ENCODE assay signal across 17 cellular contexts in the genomic region with DNA sequence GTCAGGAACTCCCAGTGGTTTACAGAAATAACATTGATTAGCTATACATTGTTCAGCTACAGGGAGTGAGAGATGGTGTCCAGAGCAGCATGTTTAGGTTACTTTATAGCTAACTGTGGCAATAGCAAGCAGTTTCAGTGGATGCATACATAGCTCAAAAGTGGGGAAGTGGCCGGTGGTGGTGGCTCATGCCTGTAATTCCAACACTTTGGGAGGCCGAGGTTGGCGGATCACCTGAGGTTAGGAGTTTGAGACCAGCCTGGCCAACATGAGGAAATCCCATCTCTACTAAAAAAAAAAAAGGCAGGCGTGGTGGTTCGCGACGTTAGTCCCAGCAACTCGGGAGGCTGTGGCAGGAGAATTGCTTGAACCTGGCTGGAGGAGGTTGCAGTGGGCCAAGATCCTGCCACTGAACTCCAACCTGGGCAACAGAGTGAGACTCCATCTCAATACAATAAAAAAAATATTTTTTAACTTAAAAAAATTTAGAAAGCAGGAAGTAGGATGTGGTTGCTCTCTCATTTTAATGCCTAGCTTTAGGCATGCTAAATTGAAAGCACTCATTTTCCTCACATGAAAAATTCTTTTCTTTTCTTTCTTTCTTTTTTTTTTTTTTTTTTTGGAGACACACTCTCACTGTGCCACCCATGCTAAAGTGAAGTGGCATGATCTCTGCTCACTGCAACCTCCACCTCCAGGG.
DNase-seq lines count a peak whose midpoint lies in the region; ATAC-seq and TF ChIP-seq lines count a peak whose summit lies in the region.
"Had no signal": no experiment of that assay in that cellular context is flagged by ENCODE, and none has a peak within 500 bp of the region (broad histone marks: within the 10 kb centered on the region; RNA-seq: fewer than 3 reads in every experiment).

No MANE protein-coding gene starts in this region.

- no peaks in the 10 kb centered on the region for H3K36me3 Mint-ChIP-seq in activated T-cell treated with anti-CD3 and anti-CD28 coated beads, Interleukin-2, amount 50 U/mL, for 24 hours (ENCODE audit: low read depth)
- no peaks in the 10 kb centered on the region for H3K36me3 Mint-ChIP-seq in immature natural killer cell
- H3K36me3 Mint-ChIP-seq in mesothelial cell of epicardium: no peaks in the 10 kb centered on the region

- intact Hi-C loops in posterior vena cava (cut with DNase I): no loop called here

- H3K4me3 Mint-ChIP-seq in activated T-cell treated with anti-CD3 and anti-CD28 coated beads, Interleukin-2, amount 50 U/mL, for 24 hours: peak overlapping the region; percentile 51
- H3K4me3 Mint-ChIP-seq in immature natural killer cell: peak overlapping the region; percentile 54 to 88 (median 79)
- no peak overlapping the region for H3K4me3 Mint-ChIP-seq in mesothelial cell of epicardium

- peaks cover 49% of the 10 kb centered on the region for H3K4me1 Mint-ChIP-seq in activated T-cell treated with anti-CD3 and anti-CD28 coated beads, Interleukin-2, amount 50 U/mL, for 24 hours (ENCODE audit: low read depth)
- peaks cover 26 to 31% of the 10 kb centered on the region in 2 donors for H3K4me1 Mint-ChIP-seq in immature natural killer cell
- H3K4me1 Mint-ChIP-seq in mesothelial cell of epicardium: no peaks in the 10 kb centered on the region

- H3K27ac Mint-ChIP-seq in activated T-cell treated with anti-CD3 and anti-CD28 coated beads, Interleukin-2, amount 50 U/mL, for 24 hours: peak overlapping the region; percentile 92
- H3K27ac Mint-ChIP-seq in immature natural killer cell: peak overlapping the region; percentile 89 to 97 (median 94)
- H3K27ac Mint-ChIP-seq in mesothelial cell of epicardium: no peak overlapping the region

- TF ChIP-seq CTCF in mesothelial cell of epicardium (IDR thresholded peaks at IDR 0.05; ENCODE audit: unreplicated experiment): no peak
- TF ChIP-seq CTCF in omental fat pad (IDR thresholded peaks at IDR 0.05): no peak

- no peaks in the 10 kb centered on the region for H3K27me3 Mint-ChIP-seq in activated T-cell treated with anti-CD3 and anti-CD28 coated beads, Interleukin-2, amount 50 U/mL, for 24 hours
- H3K27me3 Mint-ChIP-seq in immature natural killer cell (ENCODE audit: low read depth in 3 of 3) (peaks cover 0 to 7% (median 0%) of the 10 kb centered on the region in 3 donors), mesothelial cell of epicardium (ENCODE audit: low read depth) (peaks cover 8% of the 10 kb centered on the region)

- no peak for ATAC-seq in omental fat pad (ENCODE audit: low FRiP score)
- ATAC-seq: HepG2, upper lobe of right lung had no signal

- no peaks in the 10 kb centered on the region for H3K9me3 Mint-ChIP-seq in activated T-cell treated with anti-CD3 and anti-CD28 coated beads, Interleukin-2, amount 50 U/mL, for 24 hours
- no peaks in the 10 kb centered on the region for H3K9me3 Mint-ChIP-seq in immature natural killer cell
- H3K9me3 Mint-ChIP-seq in mesothelial cell of epicardium: no peaks in the 10 kb centered on the region

- DNase-seq in stimulated activated naive CD4-positive, alpha-beta T cell (lab: John Stamatoyannopoulos, UW): peak in 5 of 6 experiments; percentile 2 to 64 (median 60)
- no peak for DNase-seq in stimulated activated naive CD4-positive, alpha-beta T cell treated with Interleukin-2 at 50 U/mL for 16 hours (lab: John Stamatoyannopoulos, UW)
- DNase-seq in activated T-cell treated with anti-CD3 and anti-CD28 coated beads, Interleukin-2, amount 50 U/mL, for 24 hours: no peak
- DNase-seq in immature natural killer cell: peak in 1 of 3 donors; percentile 30
- no peak for DNase-seq in posterior vena cava (ENCODE audit: low spot score)
- no peak for DNase-seq in activated CD4-positive, CD25-positive, alpha-beta regulatory T cell treated with anti-CD3 and anti-CD28 coated beads, Interleukin-2, amount 50 U/mL, for 72 hours
- DNase-seq in mesothelial cell of epicardium (ENCODE audit: low spot score in 2 of 2, unreplicated experiment in 2 of 2): no peak
- no peak for DNase-seq in omental fat pad (ENCODE audit: low spot score)
- DNase-seq: amniotic stem cell; cortex of kidney; NCI-H1436 treated with DMSO at 0.1 percent for 48 hours; NCI-H510A treated with DMSO at 0.1 percent for 48 hours; occipital lobe; stimulated activated CD4-positive, alpha-beta T cell treated with anti-CD3 and anti-CD28 coated beads, Interleukin-12 subunit alpha, Interleukin-12 subunit beta, amount 100 ng/mL, for 4 hours; SW 1271; upper lobe of right lung had no signal

Comparison
In these comparisons a context has a peak if more than half of its experiments do, and no peak if none do; other contexts are left out.
1. DNase-seq: peak in stimulated activated naive CD4-positive, alpha-beta T cell (5 of 6); none in stimulated activated naive CD4-positive, alpha-beta T cell treated with Interleukin-2 at 50 U/mL for 16 hours (single experiment), activated T-cell treated with anti-CD3 and anti-CD28 coated beads, Interleukin-2, amount 50 U/mL, for 24 hours (single experiment), posterior vena cava (single experiment), activated CD4-positive, CD25-positive, alpha-beta regulatory T cell treated with anti-CD3 and anti-CD28 coated beads, Interleukin-2, amount 50 U/mL, for 72 hours (single experiment), mesothelial cell of epicardium (0 of 2) and omental fat pad (single experiment).